In the genomic region with DNA sequence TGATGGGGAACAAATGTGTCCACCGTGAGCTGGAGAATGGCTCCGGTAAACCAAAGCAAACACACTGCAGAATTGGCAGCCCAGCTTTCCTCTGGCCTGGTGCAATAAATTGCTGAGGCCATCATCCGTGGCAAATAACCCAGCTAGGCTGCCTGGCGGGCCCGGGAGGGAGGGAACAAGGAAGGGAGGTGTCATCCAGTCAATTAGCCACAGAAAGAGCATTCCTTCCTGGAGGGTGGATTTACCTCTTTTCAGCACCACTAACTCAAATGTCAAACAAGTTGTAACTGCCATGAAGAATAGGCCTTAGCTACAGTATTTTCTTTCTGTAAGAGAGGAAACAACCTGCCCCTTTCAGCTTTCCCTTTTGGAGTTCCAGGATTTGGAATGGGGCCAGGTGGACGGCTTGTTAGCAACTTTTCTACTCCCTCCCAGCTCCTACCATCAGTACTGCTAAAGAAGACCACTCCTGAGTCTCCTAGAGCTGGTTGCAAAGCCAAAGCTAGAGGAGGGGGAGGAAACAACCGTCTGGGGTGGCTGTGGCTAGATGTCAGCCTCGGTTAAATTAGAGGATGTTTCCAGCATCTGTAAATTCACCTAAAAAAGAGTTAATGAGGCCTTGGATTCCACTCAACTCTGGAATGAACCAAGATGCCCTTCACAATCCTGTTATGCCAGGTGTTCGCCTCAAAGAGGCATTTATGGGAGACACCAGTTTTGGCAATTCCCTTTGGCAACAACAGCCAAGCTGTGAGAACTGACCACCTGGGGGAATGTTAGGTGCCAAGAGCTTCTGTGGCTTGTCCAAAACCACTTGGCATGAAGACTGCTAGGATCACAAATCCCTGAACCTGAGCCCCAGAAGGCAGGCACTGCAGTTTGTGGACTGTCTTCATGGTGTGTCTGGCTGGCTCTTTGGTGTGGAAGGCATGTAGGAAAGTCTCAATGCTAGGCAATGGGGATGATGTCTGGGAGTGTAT, we compare ENCODE assay signal across 18 cellular contexts.
DNase-seq lines count a peak whose midpoint lies in the region; ATAC-seq and TF ChIP-seq lines count a peak whose summit lies in the region.
"Had no signal": no experiment of that assay in that cellular context is flagged by ENCODE, and none has a peak within 500 bp of the region (broad histone marks: within the 10 kb centered on the region; RNA-seq: fewer than 3 reads in every experiment).

No MANE protein-coding gene starts in this region.

- DNase-seq in AG10803 (ENCODE audit: low read depth) (peak; percentile 37), NCI-H1105 (lab: John Stamatoyannopoulos, UW) (peak; percentile 11), cerebellar nuclear complex (lab: John Stamatoyannopoulos, UW) (peak; percentile 42 to 71), mucosa of descending colon (peak; percentile 61 to 77 (median 69)), NCI-H2081 treated with DMSO at 0.1 percent for 48 hours (lab: John Stamatoyannopoulos, UW) (no peak), NCI-H1930 (lab: John Stamatoyannopoulos, UW) (no peak), occipital lobe (lab: John Stamatoyannopoulos, UW) (no peak)
- DNase-seq: activated CD4-positive, alpha-beta memory T cell treated with anti-CD3 and anti-CD28 coated beads, Interleukin-2, amount 10 ng/mL, durations not matched to agents 7 days and 5 days; activated naive CD4-positive, alpha-beta T cell; amygdala; DMS53; endodermal cell; NCI-H2029 treated with DMSO at 0.1 percent for 48 hours; PC-3; SJCRH30; spleen had no signal

- H3K4me3 ChIP-seq in AG10803 (ENCODE audit: low read length) (no peak overlapping the region), mucosa of descending colon (no peak overlapping the region)
- H3K4me3 ChIP-seq: SJCRH30, spleen, vagina had no signal

- no peaks in the 10 kb centered on the region for H3K4me1 ChIP-seq in mucosa of descending colon (ENCODE audit: low read depth)
- H3K4me1 ChIP-seq: spleen, vagina had no signal

- TF ChIP-seq CTCF in AG10803 (conservative IDR thresholded peaks at IDR 0.05; ENCODE audit: low read length) (no peak), mucosa of descending colon (IDR thresholded peaks at IDR 0.05) (no peak)

- peak; percentile 93 for ATAC-seq in mucosa of descending colon
- ATAC-seq in HG03571 (IDR thresholded peaks at IDR 0.05; ENCODE audit: unreplicated experiment) = no peak
- ATAC-seq: PC-3 had no signal

- intact Hi-C loops in mucosa of descending colon (cut with DNase I, micrococcal nuclease) = no loop called here

- no peaks in the 10 kb centered on the region for H3K36me3 ChIP-seq in mucosa of descending colon (ENCODE audit: low read depth)
- H3K36me3 ChIP-seq: SJCRH30, spleen, vagina had no signal

- H3K9me3 ChIP-seq in mucosa of descending colon = no peaks in the 10 kb centered on the region
- H3K9me3 ChIP-seq: SJCRH30, spleen, vagina had no signal

Comparison
In these comparisons a context has a peak if more than half of its experiments do, and no peak if none do; other contexts are left out.
1. DNase-seq: peak in AG10803 (single experiment), NCI-H1105 (single experiment), cerebellar nuclear complex (2 of 2) and mucosa of descending colon (3 of 3); none in NCI-H2081 treated with DMSO at 0.1 percent for 48 hours (single experiment), NCI-H1930 (0 of 2) and occipital lobe (single experiment).